In genomic region chr13:113220877-113221276, GRCh38 we compare ENCODE assay signal across 11 cellular contexts. TPM values are rescaled to one million over a fixed set of nuclear protein-coding genes. Genes with fewer than 3 reads are reported as not detected.
A peak's percentile ranks its signal among the peaks of the same experiment; 100 is the strongest.
DNase-seq lines count a peak whose midpoint lies in the region; ATAC-seq and TF ChIP-seq lines count a peak whose summit lies in the region.
"Had no signal": no experiment of that assay in that cellular context is flagged by ENCODE, and none has a peak within 500 bp of the region (broad histone marks: within the 10 kb centered on the region; RNA-seq: fewer than 3 reads in every experiment).

No MANE protein-coding gene starts in this region.

- H3K4me2 ChIP-seq in OCI-LY3 (ENCODE audit: low read length): no peak overlapping the region
- H3K4me2 ChIP-seq: BLaER1 had no signal

- H3K27ac ChIP-seq in OCI-LY3 (ENCODE audit: low read length) (no peak overlapping the region), ascending aorta (no peak overlapping the region)
- H3K27ac ChIP-seq: BLaER1, parathyroid adenoma had no signal

- ATAC-seq in left colon: no peak
- ATAC-seq in HG03342 (IDR thresholded peaks at IDR 0.05; ENCODE audit: unreplicated experiment): no peak

- no peak overlapping the region for H3K27ac Mint-ChIP-seq in activated CD4-positive, alpha-beta T cell treated with anti-CD3 and anti-CD28 coated beads, Interleukin-2, amount 10 ng/mL, durations not matched to agents 24 days and 14 days
- peak overlapping the region; percentile 23 for H3K27ac Mint-ChIP-seq in osteocyte (ENCODE audit: unreplicated experiment)

- H3K9me3 Mint-ChIP-seq in activated CD4-positive, alpha-beta T cell treated with anti-CD3 and anti-CD28 coated beads, Interleukin-2, amount 10 ng/mL, durations not matched to agents 24 days and 14 days: no peaks in the 10 kb centered on the region
- no peaks in the 10 kb centered on the region for H3K9me3 Mint-ChIP-seq in osteocyte (ENCODE audit: unreplicated experiment)

- peak; percentile 19 for DNase-seq in activated CD4-positive, alpha-beta T cell treated with anti-CD3 and anti-CD28 coated beads, Interleukin-2, amount 50 U/mL, for 1 hour
- DNase-seq in activated CD4-positive, alpha-beta T cell treated with anti-CD3 and anti-CD28 coated beads, Interleukin-2, amount 10 ng/mL, durations not matched to agents 24 days and 14 days: no peak
- DNase-seq in epithelial cell of esophagus (ENCODE audit: low read depth) (no peak), osteocyte (ENCODE audit: extremely low spot score, unreplicated experiment) (peak; percentile 48), ascending aorta (ENCODE audit: low spot score in 2 of 2) (no peak), left colon (no peak)
- DNase-seq: NCI-H226 had no signal

- peaks cover 32% of the 10 kb centered on the region for H3K36me3 Mint-ChIP-seq in activated CD4-positive, alpha-beta T cell treated with anti-CD3 and anti-CD28 coated beads, Interleukin-2, amount 10 ng/mL, durations not matched to agents 24 days and 14 days (ENCODE audit: low read depth)
- H3K36me3 Mint-ChIP-seq in osteocyte (ENCODE audit: unreplicated experiment): peaks cover 28% of the 10 kb centered on the region

- no peak overlapping the region for H2AFZ ChIP-seq in OCI-LY3 (ENCODE audit: low read depth, low read length)
- H2AFZ ChIP-seq: parathyroid adenoma had no signal

- peaks cover 50% of the 10 kb centered on the region for H4K20me1 ChIP-seq in OCI-LY3 (ENCODE audit: insufficient read depth, low read length)

- peaks cover 12% of the 10 kb centered on the region for H3K4me1 Mint-ChIP-seq in activated CD4-positive, alpha-beta T cell treated with anti-CD3 and anti-CD28 coated beads, Interleukin-2, amount 10 ng/mL, durations not matched to agents 24 days and 14 days
- H3K4me1 Mint-ChIP-seq in osteocyte (ENCODE audit: unreplicated experiment): peaks cover 7% of the 10 kb centered on the region

- H3K27me3 Mint-ChIP-seq in activated CD4-positive, alpha-beta T cell treated with anti-CD3 and anti-CD28 coated beads, Interleukin-2, amount 10 ng/mL, durations not matched to agents 24 days and 14 days: no peaks in the 10 kb centered on the region
- no peaks in the 10 kb centered on the region for H3K27me3 Mint-ChIP-seq in osteocyte (ENCODE audit: unreplicated experiment)

- H3K36me3 ChIP-seq in OCI-LY3 (replicated peaks; ENCODE audit: low read depth, low read length) (peaks cover 60% of the 10 kb centered on the region), ascending aorta (peaks cover 42 to 65% of the 10 kb centered on the region in 2 donors)

- TF ChIP-seq CTCF in OCI-LY3 (IDR thresholded peaks at IDR 0.05; ENCODE audit: low read depth, low read length) (peak; percentile 21; the same call in 1 of the 2 replicates), epithelial cell of esophagus (IDR thresholded peaks at IDR 0.05; ENCODE audit: insufficient read depth, low read depth, low read length, missing control alignments) (peak; percentile 7), osteocyte (IDR thresholded peaks at IDR 0.05) (peak; percentile 45), ascending aorta (IDR thresholded peaks at IDR 0.05) (no peak)

- intact Hi-C loops in activated CD4-positive, alpha-beta T cell treated with anti-CD3 and anti-CD28 coated beads, Interleukin-2, amount 10 ng/mL, durations not matched to agents 24 days and 14 days (cut with micrococcal nuclease): no loop called here
- intact Hi-C loops in ascending aorta (cut with DNase I) (no loop called here), left colon (cut with DNase I, micrococcal nuclease) (no loop called here)

- H3K4me1 ChIP-seq in OCI-LY3 (ENCODE audit: low read length) (peaks cover 10% of the 10 kb centered on the region), ascending aorta (peaks cover 0 to 4% of the 10 kb centered on the region in 2 donors)

- H3K79me2 ChIP-seq in OCI-LY3 (ENCODE audit: low read length): peaks cover 96% of the 10 kb centered on the region

- H3K27me3 ChIP-seq in OCI-LY3 (ENCODE audit: low read depth, low read length): no peaks in the 10 kb centered on the region
- H3K27me3 ChIP-seq in ascending aorta: no peaks in the 10 kb centered on the region
- H3K27me3 ChIP-seq: BLaER1 had no signal

- H3K9me3 ChIP-seq in OCI-LY3 (ENCODE audit: insufficient read depth, low read length) (no peaks in the 10 kb centered on the region), ascending aorta (no peaks in the 10 kb centered on the region)
- H3K9me3 ChIP-seq: BLaER1 had no signal

- H3K4me3 Mint-ChIP-seq in activated CD4-positive, alpha-beta T cell treated with anti-CD3 and anti-CD28 coated beads, Interleukin-2, amount 10 ng/mL, durations not matched to agents 24 days and 14 days: no peak overlapping the region
- no peak overlapping the region for H3K4me3 Mint-ChIP-seq in osteocyte (ENCODE audit: unreplicated experiment)

- H3K4me3 ChIP-seq in OCI-LY3 (ENCODE audit: low read length): no peak overlapping the region
- H3K4me3 ChIP-seq in epithelial cell of esophagus (ENCODE audit: low read length): no peak overlapping the region
- H3K4me3 ChIP-seq in ascending aorta: no peak overlapping the region
- H3K4me3 ChIP-seq: BLaER1 had no signal

- no peak overlapping the region for H3K9ac ChIP-seq in OCI-LY3 (ENCODE audit: low read length)
- H3K9ac ChIP-seq: parathyroid adenoma had no signal

RNA-seq across cellular contexts. Expression of gene CUL4A, which starts 11.5 kb away (rescaled TPM):
- 88.5 and 92.5 TPM in 2 replicates for total RNA-seq in activated CD4-positive, alpha-beta T cell treated with anti-CD3 and anti-CD28 coated beads, Interleukin-2, amount 10 ng/mL, durations not matched to agents 24 days and 14 days
- total RNA-seq in osteocyte (76.7 and 77.3 TPM in 2 replicates), ascending aorta (208 TPM), left colon (10 to 100 TPM; 53.2 to 63.0 TPM)

RNA-seq across cellular contexts. Expression of gene PCID2, which starts 12.4 kb away (rescaled TPM):
- 83.6 and 87.1 TPM in 2 replicates for total RNA-seq in activated CD4-positive, alpha-beta T cell treated with anti-CD3 and anti-CD28 coated beads, Interleukin-2, amount 10 ng/mL, durations not matched to agents 24 days and 14 days
- total RNA-seq in osteocyte (47.9 and 48.1 TPM in 2 replicates), ascending aorta (50.8 TPM), left colon (10 to 100 TPM; 23.3 to 26.3 TPM)

Comparison
In these comparisons a context has a peak if more than half of its experiments do, and no peak if none do; other contexts are left out.
1. DNase-seq: peak in activated CD4-positive, alpha-beta T cell treated with anti-CD3 and anti-CD28 coated beads, Interleukin-2, amount 50 U/mL, for 1 hour (single experiment) and osteocyte (single experiment); none in activated CD4-positive, alpha-beta T cell treated with anti-CD3 and anti-CD28 coated beads, Interleukin-2, amount 10 ng/mL, durations not matched to agents 24 days and 14 days (single experiment), epithelial cell of esophagus (single experiment), ascending aorta (0 of 2) and left colon (0 of 2).
2. CTCF ChIP-seq: peak in OCI-LY3 (single experiment), epithelial cell of esophagus (single experiment) and osteocyte (single experiment); none in ascending aorta (0 of 3).